In the genomic region with DNA sequence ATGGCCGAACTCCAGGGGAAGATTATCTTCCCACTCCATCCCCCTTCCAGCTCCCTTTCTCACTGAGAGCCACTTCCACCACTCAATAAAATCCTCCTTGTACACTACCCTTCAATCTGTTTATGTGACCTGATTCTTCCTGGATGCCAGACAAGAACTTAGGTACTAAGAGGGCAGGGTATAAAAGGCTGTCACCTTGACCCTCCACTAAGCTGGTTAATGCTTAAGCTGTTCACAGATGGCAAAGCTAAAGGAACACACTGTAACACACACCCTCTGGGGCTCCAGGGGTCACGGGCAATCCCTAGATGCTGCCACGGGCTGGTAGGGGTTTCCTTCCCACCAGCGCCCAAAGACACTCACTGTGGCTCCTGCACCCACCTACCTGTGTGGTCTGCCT, we compare ENCODE assay signal across 32 cellular contexts.
"Had no signal": no experiment of that assay in that cellular context is flagged by ENCODE, and none has a peak within 500 bp of the region (broad histone marks: within the 10 kb centered on the region; RNA-seq: fewer than 3 reads in every experiment).

No MANE protein-coding gene starts in this region.

- FAIRE-seq: bronchial epithelial cell had no signal

- ATAC-seq: activated CD8-positive, alpha-beta memory T cell treated with anti-CD3 and anti-CD28 coated beads, Interleukin-2, amount 10 ng/mL, durations not matched to agents 7 days and 5 days; activated naive CD8-positive, alpha-beta T cell treated with anti-CD3 and anti-CD28 coated beads, Interleukin-2, amount 50 U/mL, for 24 hours; Panc1 had no signal

- H3K4me3 ChIP-seq: SJCRH30, SK-N-MC had no signal

- H3K36me3 ChIP-seq: SJCRH30 had no signal

- H3K36me3 Mint-ChIP-seq: brain had no signal

- H3K27me3 ChIP-seq: SJCRH30 had no signal

- H3K27ac ChIP-seq: SJCRH30, SK-N-MC, VCaP had no signal

- H3K4me1 ChIP-seq: SJCRH30 had no signal

- H3K9me3 ChIP-seq: SJCRH30 had no signal

- H3K27ac Mint-ChIP-seq: activated B cell treated with CpG ODN at 0.5 μM for 24 hours; activated CD4-positive, alpha-beta memory T cell treated with anti-CD3 and anti-CD28 coated beads, Interleukin-2, amount 10 ng/mL, durations not matched to agents 7 days and 5 days; activated CD8-positive, alpha-beta memory T cell treated with anti-CD3 and anti-CD28 coated beads, Interleukin-2, amount 10 ng/mL, durations not matched to agents 7 days and 5 days; activated naive CD8-positive, alpha-beta T cell treated with anti-CD3 and anti-CD28 coated beads, Interleukin-2, amount 50 U/mL, for 24 hours; activated T-cell treated with anti-CD3 and anti-CD28 coated beads, Interleukin-2, amount 50 U/mL, for 24 hours; activated T-helper 2 cell treated with anti-CD3 and anti-CD28 coated beads, Interferon-gamma antibody, Interleukin-2, Interleukin-4, amounts not matched to agents 10 μg/mL and 5 μg/mL and 100 μg/mL, durations not matched to agents 14 hours and 24 hours and 36 hours; brain; T-helper 1 cell treated with Interleukin-12 subunit alpha and Interleukin-12 subunit beta and Interleukin-4 antibody, amounts not matched to agents 30 μg/mL and 1 μg/mL, for 36 hours had no signal

- H3K27me3 Mint-ChIP-seq: activated naive CD8-positive, alpha-beta T cell; activated T-cell treated with anti-CD3 and anti-CD28 coated beads, Interleukin-2, amount 50 U/mL, for 24 hours; brain had no signal

- DNase-seq: activated B cell treated with CpG ODN at 0.5 μM for 24 hours; activated CD4-positive, alpha-beta memory T cell treated with anti-CD3 and anti-CD28 coated beads, Interleukin-2, amount 10 ng/mL, durations not matched to agents 7 days and 5 days; activated CD4-positive, alpha-beta T cell treated with anti-CD3 and anti-CD28 coated beads for 48 hours; activated CD4-positive, CD25-positive, alpha-beta regulatory T cell treated with anti-CD3 and anti-CD28 coated beads, Interleukin-2, amount 50 U/mL, for 72 hours; activated CD8-positive, alpha-beta memory T cell treated with anti-CD3 and anti-CD28 coated beads for 24 hours; activated CD8-positive, alpha-beta memory T cell treated with anti-CD3 and anti-CD28 coated beads, Interleukin-2, amount 10 ng/mL, durations not matched to agents 7 days and 5 days; activated gamma-delta T cell; activated naive CD4-positive, alpha-beta T cell treated with Interleukin-2 at 50 U/mL for 16 hours; activated naive CD8-positive, alpha-beta T cell treated with anti-CD3 and anti-CD28 coated beads, Interleukin-2, amount 50 U/mL, for 24 hours; activated T-cell treated with anti-CD3 and anti-CD28 coated beads, Interleukin-2, amount 50 U/mL, for 24 hours; anterior cingulate cortex; central memory CD4-positive, alpha-beta T cell; NCI-H1092 treated with DMSO at 0.1 percent for 48 hours; NCI-H1417; NCI-H146; NCI-H187; NCI-H2029 treated with DMSO at 0.1 percent for 48 hours; NCI-H2107; NCI-H2171; NCI-H510A; NCI-H526 treated with DMSO at 0.1 percent for 48 hours; NCI-H774; SHP77; SJCRH30 had no signal

- H3K4me3 Mint-ChIP-seq: activated B cell treated with CpG ODN at 0.5 μM for 24 hours; activated CD4-positive, alpha-beta memory T cell treated with anti-CD3 and anti-CD28 coated beads, Interleukin-2, amount 10 ng/mL, durations not matched to agents 7 days and 5 days; activated CD8-positive, alpha-beta memory T cell treated with anti-CD3 and anti-CD28 coated beads, Interleukin-2, amount 10 ng/mL, durations not matched to agents 7 days and 5 days; activated naive CD8-positive, alpha-beta T cell; activated naive CD8-positive, alpha-beta T cell treated with anti-CD3 and anti-CD28 coated beads, Interleukin-2, amount 50 U/mL, for 24 hours; activated T-cell treated with anti-CD3 and anti-CD28 coated beads, Interleukin-2, amount 50 U/mL, for 24 hours; brain; T-helper 1 cell treated with Interleukin-12 subunit alpha and Interleukin-12 subunit beta and Interleukin-4 antibody, amounts not matched to agents 30 μg/mL and 1 μg/mL, for 36 hours had no signal

- H3K9me3 Mint-ChIP-seq: activated B cell treated with CpG ODN at 0.5 μM for 24 hours had no signal
